ENCODE assay signal across 11 cellular contexts in genomic region chr14:51396222-51396815, GRCh38.
DNase-seq lines count a peak whose midpoint lies in the region; ATAC-seq and TF ChIP-seq lines count a peak whose summit lies in the region.
"Had no signal": no experiment of that assay in that cellular context is flagged by ENCODE, and none has a peak within 500 bp of the region (broad histone marks: within the 10 kb centered on the region; RNA-seq: fewer than 3 reads in every experiment).

No MANE protein-coding gene starts in this region.

- peaks cover 48% of the 10 kb centered on the region for H3K4me1 Mint-ChIP-seq in osteocyte (ENCODE audit: unreplicated experiment)
- H3K4me1 Mint-ChIP-seq in activated T-helper 1 cell treated with anti-CD3 and anti-CD28 coated beads, Interleukin-12 subunit alpha, Interleukin-12 subunit beta, Interleukin-2, Interleukin-4 antibody, amounts not matched to agents 30 ng/mL and 10 ng/mL and 1 ng/mL, durations not matched to agents 14 hours and 24 hours and 36 hours (ENCODE audit: low read depth): no peaks in the 10 kb centered on the region
- H3K4me1 Mint-ChIP-seq: CD4-positive, alpha-beta memory T cell had no signal

- H4K20me1 ChIP-seq in PC-9 (ENCODE audit: insufficient read depth): no peaks in the 10 kb centered on the region

- H3K36me3 ChIP-seq in PC-9 (ENCODE audit: low read depth) (no peaks in the 10 kb centered on the region), esophagus muscularis mucosa (no peaks in the 10 kb centered on the region)
- H3K36me3 ChIP-seq: HAP-1 had no signal

- intact Hi-C loops in PC-9 (cut with micrococcal nuclease; ENCODE audit: unreplicated experiment): loop anchor here (1.0 to 5.0 kb wide), 4 partner anchors 104 to 241 kb away; no protein-coding TSS in a partner anchor
- intact Hi-C loops in esophagus muscularis mucosa (cut with DNase I): no loop called here
- intact Hi-C loops in activated T-helper 1 cell treated with anti-CD3 and anti-CD28 coated beads, Interleukin-12 subunit alpha, Interleukin-12 subunit beta, Interleukin-2, Interleukin-4 antibody, amounts not matched to agents 30 ng/mL and 10 ng/mL and 1 ng/mL, durations not matched to agents 14 hours and 24 hours and 36 hours (cut with micrococcal nuclease): no loop called here

- TF ChIP-seq EP300 in esophagus muscularis mucosa (IDR thresholded peaks at IDR 0.05): no peak

- peaks cover 63% of the 10 kb centered on the region for H3K4me1 ChIP-seq in PC-9 (replicated peaks; ENCODE audit: insufficient read depth)
- H3K4me1 ChIP-seq in esophagus muscularis mucosa: peaks cover 33 to 70% (median 63%) of the 10 kb centered on the region in 4 donors

- peak overlapping the region; percentile 88 for H3K27ac Mint-ChIP-seq in osteocyte (ENCODE audit: unreplicated experiment)
- H3K27ac Mint-ChIP-seq in activated T-helper 1 cell treated with anti-CD3 and anti-CD28 coated beads, Interleukin-12 subunit alpha, Interleukin-12 subunit beta, Interleukin-2, Interleukin-4 antibody, amounts not matched to agents 30 ng/mL and 10 ng/mL and 1 ng/mL, durations not matched to agents 14 hours and 24 hours and 36 hours: no peak overlapping the region
- H3K27ac Mint-ChIP-seq: CD4-positive, alpha-beta memory T cell had no signal

- CTCF ChIA-PET in PC-9 (lab: Charles Lee): interaction anchor here (0.7 kb wide), 1 partner anchor 156 kb away, joined by 4 read pairs; no protein-coding TSS in a partner anchor

- H3K4me3 ChIP-seq in AG09309 (ENCODE audit: control insufficient read depth, low read depth, low read length): no peak overlapping the region
- peak overlapping the region; percentile 36; the same call in 1 of the 2 replicates for H3K4me3 ChIP-seq in PC-9
- no peak overlapping the region for H3K4me3 ChIP-seq in esophagus muscularis mucosa
- H3K4me3 ChIP-seq: HAP-1 had no signal

- H3K27ac ChIP-seq in PC-9 (peak overlapping the region; percentile 95), esophagus muscularis mucosa (replicated peaks in 1 of 4) (peak overlapping the region; percentile 70 to 80 (median 78))

- H3F3A ChIP-seq in PC-9 (ENCODE audit: insufficient read depth, low read depth): peaks cover 33% of the 10 kb centered on the region

- DNase-seq in AG09309 (ENCODE audit: low read depth): peak; percentile 93
- DNase-seq in PC-9: peak; percentile 48 to 93
- no peak for DNase-seq in esophagus muscularis mucosa (ENCODE audit: extremely low spot score)
- no peak for DNase-seq in osteocyte (ENCODE audit: extremely low spot score, unreplicated experiment)
- DNase-seq in activated T-helper 1 cell treated with anti-CD3 and anti-CD28 coated beads, Interleukin-12 subunit alpha, Interleukin-12 subunit beta, Interleukin-2, Interleukin-4 antibody, amounts not matched to agents 30 ng/mL and 10 ng/mL and 1 ng/mL, durations not matched to agents 14 hours and 24 hours and 36 hours (ENCODE audit: low spot score): no peak
- DNase-seq in mesenteric fat pad (ENCODE audit: low spot score): no peak
- no peak for DNase-seq in left lobe of liver (ENCODE audit: low spot score)
- DNase-seq: CD4-positive, alpha-beta memory T cell; RPMI8226 had no signal

- no peaks in the 10 kb centered on the region for H3K79me2 ChIP-seq in PC-9 (ENCODE audit: low read depth)

- peak overlapping the region; percentile 53 for H2AFZ ChIP-seq in PC-9

- H3K4me3 Mint-ChIP-seq in osteocyte (ENCODE audit: unreplicated experiment): peak overlapping the region; percentile 41
- no peak overlapping the region for H3K4me3 Mint-ChIP-seq in activated T-helper 1 cell treated with anti-CD3 and anti-CD28 coated beads, Interleukin-12 subunit alpha, Interleukin-12 subunit beta, Interleukin-2, Interleukin-4 antibody, amounts not matched to agents 30 ng/mL and 10 ng/mL and 1 ng/mL, durations not matched to agents 14 hours and 24 hours and 36 hours
- H3K4me3 Mint-ChIP-seq: CD4-positive, alpha-beta memory T cell had no signal

- H3K9me2 ChIP-seq in PC-9 (ENCODE audit: insufficient read depth): no peaks in the 10 kb centered on the region

- no peaks in the 10 kb centered on the region for H3K9me3 Mint-ChIP-seq in osteocyte (ENCODE audit: unreplicated experiment)
- H3K9me3 Mint-ChIP-seq in activated T-helper 1 cell treated with anti-CD3 and anti-CD28 coated beads, Interleukin-12 subunit alpha, Interleukin-12 subunit beta, Interleukin-2, Interleukin-4 antibody, amounts not matched to agents 30 ng/mL and 10 ng/mL and 1 ng/mL, durations not matched to agents 14 hours and 24 hours and 36 hours: no peaks in the 10 kb centered on the region

- ATAC-seq in left lobe of liver (no peak), HG02623 (IDR thresholded peaks at IDR 0.05; ENCODE audit: unreplicated experiment) (no peak)

- BruUV-seq in PC-9 (replicated peaks; lab: Mats Ljungman, UMichigan): no TSS peak

- H3K27me3 ChIP-seq in PC-9 (ENCODE audit: insufficient read depth, low read depth): no peaks in the 10 kb centered on the region
- H3K27me3 ChIP-seq in esophagus muscularis mucosa: no peaks in the 10 kb centered on the region

- no peaks in the 10 kb centered on the region for H3K27me3 Mint-ChIP-seq in osteocyte (ENCODE audit: unreplicated experiment)
- no peaks in the 10 kb centered on the region for H3K27me3 Mint-ChIP-seq in activated T-helper 1 cell treated with anti-CD3 and anti-CD28 coated beads, Interleukin-12 subunit alpha, Interleukin-12 subunit beta, Interleukin-2, Interleukin-4 antibody, amounts not matched to agents 30 ng/mL and 10 ng/mL and 1 ng/mL, durations not matched to agents 14 hours and 24 hours and 36 hours (ENCODE audit: insufficient read depth)

- H3K9me3 ChIP-seq in PC-9 (ENCODE audit: insufficient read depth, low read depth) (no peaks in the 10 kb centered on the region; the same call in 1 of the 2 replicates), esophagus muscularis mucosa (no peaks in the 10 kb centered on the region)
- H3K9me3 ChIP-seq: HAP-1 had no signal

- H3K36me3 Mint-ChIP-seq in osteocyte (ENCODE audit: unreplicated experiment): no peaks in the 10 kb centered on the region
- no peaks in the 10 kb centered on the region for H3K36me3 Mint-ChIP-seq in activated T-helper 1 cell treated with anti-CD3 and anti-CD28 coated beads, Interleukin-12 subunit alpha, Interleukin-12 subunit beta, Interleukin-2, Interleukin-4 antibody, amounts not matched to agents 30 ng/mL and 10 ng/mL and 1 ng/mL, durations not matched to agents 14 hours and 24 hours and 36 hours (ENCODE audit: low read depth)
- H3K36me3 Mint-ChIP-seq: CD4-positive, alpha-beta memory T cell had no signal

- POLR2A ChIA-PET in PC-9 (lab: Charles Lee; ENCODE audit: unreplicated experiment): interaction anchor here (0.6 kb wide), 1 partner anchor 30 kb away, joined by 9 read pairs; no protein-coding TSS in a partner anchor

- TF ChIP-seq CTCF in AG09309 (IDR thresholded peaks at IDR 0.05; ENCODE audit: control insufficient read depth, insufficient read depth, low read depth, low read length, missing control alignments) (no peak), PC-9 (conservative IDR thresholded peaks at IDR 0.05) (no peak), esophagus muscularis mucosa (IDR thresholded peaks at IDR 0.05) (no peak), osteocyte (IDR thresholded peaks at IDR 0.05) (no peak)

- TF ChIP-seq POLR2A in esophagus muscularis mucosa (IDR thresholded peaks at IDR 0.05; ENCODE audit: low read depth): no peak

- 45% methylated on average over 11 of the region's 11 CpGs for WGBS in esophagus muscularis mucosa

- H3K4me2 ChIP-seq in PC-9: peak overlapping the region; percentile 72

Comparison
In these comparisons a context has a peak if more than half of its experiments do, and no peak if none do; other contexts are left out.
1. DNase-seq: peak in AG09309 (single experiment) and PC-9 (2 of 2); none in esophagus muscularis mucosa (single experiment), osteocyte (single experiment), activated T-helper 1 cell treated with anti-CD3 and anti-CD28 coated beads, Interleukin-12 subunit alpha, Interleukin-12 subunit beta, Interleukin-2, Interleukin-4 antibody, amounts not matched to agents 30 ng/mL and 10 ng/mL and 1 ng/mL, durations not matched to agents 14 hours and 24 hours and 36 hours (single experiment), mesenteric fat pad (single experiment) and left lobe of liver (single experiment).